15 cellular contexts compared by ENCODE assay signal in the genomic region with DNA sequence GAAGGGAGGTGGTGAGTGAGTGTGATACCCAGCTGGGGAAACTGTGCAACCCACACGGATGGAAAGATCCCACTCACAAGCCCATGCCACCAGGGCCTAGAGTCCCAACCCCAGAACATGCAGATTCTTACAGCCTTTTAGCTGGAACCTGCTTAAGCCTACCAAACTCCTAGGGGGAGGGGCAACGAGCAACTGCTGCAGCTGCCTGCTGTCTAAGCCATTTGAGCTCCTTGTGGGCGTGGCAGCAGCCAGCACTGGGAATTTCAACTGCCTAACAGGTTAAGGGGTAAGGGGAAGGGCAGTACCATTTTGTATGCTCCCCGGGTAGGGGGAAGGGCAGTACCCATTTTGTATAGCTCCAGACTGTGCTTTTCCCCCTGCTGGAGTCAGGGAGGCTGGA.
DNase-seq lines count a peak whose midpoint lies in the region; TF ChIP-seq lines count a peak whose summit lies in the region.
"Had no signal": no experiment of that assay in that cellular context is flagged by ENCODE, and none has a peak within 500 bp of the region (broad histone marks: within the 10 kb centered on the region; RNA-seq: fewer than 3 reads in every experiment).

No MANE protein-coding gene starts in this region.

- H3K36me3 ChIP-seq in SJCRH30 (no peaks in the 10 kb centered on the region), colonic mucosa (no peaks in the 10 kb centered on the region)

- no peak overlapping the region for H3K56ac ChIP-seq in H9 (ENCODE audit: insufficient read length, low read depth, low read length)

- H3K27ac Mint-ChIP-seq in H9: no peak overlapping the region

- H3K9me3 Mint-ChIP-seq in H9: peaks cover 26 to 31% of the 10 kb centered on the region in 2 experiments

- no peak overlapping the region for H2AK5ac ChIP-seq in H9 (ENCODE audit: insufficient read length, low read length)

- no peak overlapping the region for H3K4me2 ChIP-seq in H9 (ENCODE audit: insufficient read depth, insufficient read length, low read length)
- H3K4me2 ChIP-seq: KMS-11 had no signal

- H2BK120ac ChIP-seq in H9 (ENCODE audit: low read depth, low read length, poor library complexity, severe bottlenecking): no peak overlapping the region

- peaks cover 6 to 35% (median 13%) of the 10 kb centered on the region in 3 experiments; a peak in 6 of 7 replicates for H3K36me3 Mint-ChIP-seq in H9 (ENCODE audit: insufficient read depth in 1 of 3, low read depth in 3 of 3)

- H3K79me1 ChIP-seq in H9 (ENCODE audit: insufficient read depth, low read depth, low read length, poor library complexity, severe bottlenecking): no peaks in the 10 kb centered on the region

- no peaks in the 10 kb centered on the region for H3K4me1 ChIP-seq in H9 (ENCODE audit: insufficient read depth, low read length)
- 0 out of 2 replicates have a peak, but pooled peaks cover 3% of the 10 kb centered on the region for H3K4me1 ChIP-seq in SJCRH30
- no peaks in the 10 kb centered on the region for H3K4me1 ChIP-seq in colonic mucosa

- H3K4ac ChIP-seq in H9 (ENCODE audit: low read depth, low read length): no peak overlapping the region

- DNase-seq in COLO668 (lab: John Stamatoyannopoulos, UW; ENCODE audit: unreplicated experiment) (peak; percentile 1), H9 (peak; percentile 75), SJCRH30 (peak; percentile 56 to 66), iPS-NIHi11 (ENCODE audit: low spot score) (peak; percentile 50), colonic mucosa (no peak), NCI-H1048 (lab: John Stamatoyannopoulos, UW) (no peak)
- no peak for DNase-seq in activated effector memory CD4-positive, alpha-beta T cell treated with anti-CD3 and anti-CD28 coated beads, Interleukin-2, amount 50 U/mL, for 16 hours
- DNase-seq: AML-193, DMS79 treated with DMSO at 0.1 percent for 48 hours, GDM1, NCI-H1105, NCI-H187, NCI-H510A, Right ventricle myocardium superior had no signal

- H2BK12ac ChIP-seq in H9 (ENCODE audit: insufficient read length, low read depth, low read length): no peak overlapping the region

- TF ChIP-seq CTCF in H9 (conservative IDR thresholded peaks at IDR 0.05): no peak
- no peak for TF ChIP-seq CTCF in colonic mucosa (IDR thresholded peaks at IDR 0.05)

- H3K4me3 Mint-ChIP-seq in H9: no peak overlapping the region

- H3K23ac ChIP-seq in H9 (ENCODE audit: insufficient read length, low read depth, low read length): no peak overlapping the region

- H3K9me3 ChIP-seq in H9 (ENCODE audit: control insufficient read depth, low read depth, low read length) (no peaks in the 10 kb centered on the region), SJCRH30 (replicated peaks) (no peaks in the 10 kb centered on the region), colonic mucosa (no peaks in the 10 kb centered on the region)

- H3K27me3 ChIP-seq in H9 (ENCODE audit: insufficient read depth, low read length): no peaks in the 10 kb centered on the region
- no peaks in the 10 kb centered on the region for H3K27me3 ChIP-seq in SJCRH30
- no peaks in the 10 kb centered on the region for H3K27me3 ChIP-seq in colonic mucosa

- H4K5ac ChIP-seq in H9 (ENCODE audit: insufficient read length, low read depth, low read length): no peak overlapping the region

- peak overlapping the region; percentile 40; the same call in 1 of the 2 replicates for H3K14ac ChIP-seq in H9 (ENCODE audit: insufficient read depth, low read length)

- no peak overlapping the region for H2BK15ac ChIP-seq in H9 (ENCODE audit: low read depth, low read length)

- H3K79me2 ChIP-seq in H9 (ENCODE audit: insufficient read depth, low read length): no peaks in the 10 kb centered on the region

- H4K8ac ChIP-seq in H9 (replicated peaks; ENCODE audit: insufficient read length, low read depth, low read length): no peak overlapping the region

- no peak overlapping the region for H2AFZ ChIP-seq in H9 (ENCODE audit: low read length)

- H3K18ac ChIP-seq in H9 (ENCODE audit: insufficient read length, low read depth, low read length): no peak overlapping the region

- peaks cover 3 to 6% of the 10 kb centered on the region in 2 experiments for H3K4me1 Mint-ChIP-seq in H9

- WGBS in H9 (ENCODE audit: extremely low coverage, insufficient read length, low lambda C conversion rate): no CpG with 5 or more reads among the region's 4 CpGs

- no peak overlapping the region for H3K27ac ChIP-seq in H9 (ENCODE audit: insufficient read length, low read depth, low read length)
- no peak overlapping the region for H3K27ac ChIP-seq in SJCRH30
- H3K27ac ChIP-seq in colonic mucosa: no peak overlapping the region
- H3K27ac ChIP-seq: KMS-11 had no signal

- H3K4me3 ChIP-seq in SJCRH30 (no peak overlapping the region), colonic mucosa (no peak overlapping the region)

- H2BK5ac ChIP-seq in H9 (ENCODE audit: insufficient read length, low read length): no peak overlapping the region

- intact Hi-C loops in colonic mucosa (cut with DNase I): no loop called here

- H4K91ac ChIP-seq in H9 (ENCODE audit: insufficient read length, low read depth, low read length): no peak overlapping the region

- H4K20me1 ChIP-seq in H9 (ENCODE audit: control insufficient read depth, insufficient read depth, insufficient read length): no peaks in the 10 kb centered on the region

- H3K23me2 ChIP-seq in H9 (ENCODE audit: insufficient read length, low read depth, low read length, poor library complexity, severe bottlenecking): no peaks in the 10 kb centered on the region

- H3T11ph ChIP-seq in H9 (ENCODE audit: low read length): no peak overlapping the region

- H2BK20ac ChIP-seq in H9 (ENCODE audit: low read depth, low read length, poor library complexity, severe bottlenecking): no peak overlapping the region

- no peaks in the 10 kb centered on the region for H3K27me3 Mint-ChIP-seq in H9 (ENCODE audit: low read depth)

- H3K9ac ChIP-seq in H9 (ENCODE audit: extremely low read depth, insufficient read length, low read length) (no peak overlapping the region), colonic mucosa (ENCODE audit: low read depth in 2 of 2, low read length in 2 of 2) (no peak overlapping the region)
- H3K9ac ChIP-seq: KMS-11 had no signal

Comparison
In these comparisons a context has a peak if more than half of its experiments do, and no peak if none do; other contexts are left out.
1. DNase-seq: peak in COLO668 (single experiment), H9 (single experiment), SJCRH30 (2 of 2) and iPS-NIHi11 (single experiment); none in activated effector memory CD4-positive, alpha-beta T cell treated with anti-CD3 and anti-CD28 coated beads, Interleukin-2, amount 50 U/mL, for 16 hours (single experiment), colonic mucosa (single experiment) and NCI-H1048 (single experiment).